ENCODE assay signal across 27 cellular contexts in the genomic region with DNA sequence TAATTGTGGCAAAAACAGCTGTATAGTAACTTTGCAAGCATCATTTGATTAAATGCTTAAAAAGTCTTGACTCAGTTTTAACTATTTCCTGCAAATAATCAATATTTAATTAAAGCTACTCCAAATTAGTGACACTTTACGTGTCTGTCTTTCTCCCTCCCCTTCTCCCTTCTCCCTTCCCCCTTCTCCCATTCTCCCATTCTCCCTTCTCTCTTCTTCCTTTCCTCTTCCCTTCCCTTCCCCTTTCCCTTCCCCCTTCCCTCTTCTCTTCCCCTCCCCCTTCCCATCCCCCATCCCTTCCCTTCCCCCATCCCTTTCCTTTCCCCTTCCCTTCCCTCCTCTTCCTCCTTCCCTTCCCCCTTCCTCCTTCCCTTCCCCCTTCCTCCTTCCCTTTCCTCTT.
DNase-seq lines count a peak whose midpoint lies in the region; ATAC-seq, FAIRE-seq and TF ChIP-seq lines count a peak whose summit lies in the region.
"Had no signal": no experiment of that assay in that cellular context is flagged by ENCODE, and none has a peak within 500 bp of the region (broad histone marks: within the 10 kb centered on the region; RNA-seq: fewer than 3 reads in every experiment).

No MANE protein-coding gene starts in this region.

- WGBS in H1 (ENCODE audit: extremely low coverage in 1 of 2, insufficient coverage in 1 of 2, insufficient read length in 1 of 2, insufficient replicate concordance in 2 of 2, low coverage in 1 of 2, low lambda C conversion rate in 2 of 2, missing lambda C conversion rate in 1 of 2), 2 experiments, result 86% methylated on average over 1 of the region's 1 CpG; no CpG with 5 or more reads in 1 of the 2 experiments

- H3K23ac ChIP-seq in H1 (ENCODE audit: insufficient read length), result no peak overlapping the region

- H4K20me1 ChIP-seq in H1 (replicated peaks in 1 of 2; ENCODE audit: control insufficient read depth in 1 of 2, insufficient read depth in 2 of 2, low read length in 2 of 2), result peaks cover 1 to 2% of the 10 kb centered on the region in 2 experiments
- H4K20me1 ChIP-seq: BLaER1 had no signal

- H2BK12ac ChIP-seq in H1 (ENCODE audit: low read depth, low read length), result no peak overlapping the region

- H3K4me3 Mint-ChIP-seq in WTC11, result no peak overlapping the region
- H3K4me3 Mint-ChIP-seq: CD14-positive monocyte; CD4-positive, alpha-beta memory T cell; CD4-positive, CD25-positive, alpha-beta regulatory T cell; CD8-positive, alpha-beta memory T cell had no signal

- no peak overlapping the region for H3K4me2 ChIP-seq in H1 (ENCODE audit: insufficient read depth in 1 of 2, low read depth in 2 of 2, low read length in 2 of 2)
- H3K4me2 ChIP-seq: A549, BLaER1 had no signal

- H3K9me3 ChIP-seq in H1 (ENCODE audit: insufficient read depth in 2 of 2, low read depth in 1 of 2, low read length in 1 of 2) (no peaks in the 10 kb centered on the region), vagina (no peaks in the 10 kb centered on the region)
- H3K9me3 ChIP-seq: A549, BE2C, BLaER1 had no signal

- no peak overlapping the region for H2BK5ac ChIP-seq in H1 (ENCODE audit: low read depth, low read length)

- FAIRE-seq in D721Med (lab: Jason Lieb, UNC), result peak; percentile 25
- no peak for FAIRE-seq in H1 (lab: Jason Lieb, UNC)
- FAIRE-seq: A549, GM12878, GM19239 had no signal

- no peaks in the 10 kb centered on the region for H3K27me3 ChIP-seq in H1 (replicated peaks in 1 of 4; ENCODE audit: control insufficient read depth in 3 of 4, extremely low read depth in 1 of 4, insufficient read depth in 3 of 4, low read length in 3 of 4)
- no peaks in the 10 kb centered on the region for H3K27me3 ChIP-seq in vagina
- H3K27me3 ChIP-seq: BE2C, BLaER1 had no signal

- no peak overlapping the region for H2BK120ac ChIP-seq in H1 (replicated peaks; ENCODE audit: low read depth, low read length)

- no peaks in the 10 kb centered on the region for H3K23me2 ChIP-seq in H1 (ENCODE audit: low read depth, low read length)

- TF ChIP-seq CTCF in D721Med (IDR thresholded peaks at IDR 0.05; ENCODE audit: insufficient read depth, missing control alignments) (no peak), WTC11 (IDR thresholded peaks at IDR 0.05) (no peak), H1 (IDR thresholded peaks at IDR 0.05; ENCODE audit: control extremely low read depth in 1 of 3, insufficient read depth in 1 of 3, low read depth in 1 of 3, low read length in 3 of 3) (no peak), vagina (IDR thresholded peaks at IDR 0.05) (no peak)

- H2BK15ac ChIP-seq in H1 (ENCODE audit: low read length), result no peak overlapping the region

- H2AK5ac ChIP-seq in H1 (ENCODE audit: low read depth, low read length), result no peak overlapping the region

- no peak for TF ChIP-seq EP300 in H1 (IDR thresholded peaks at IDR 0.05; ENCODE audit: borderline replicate concordance in 1 of 2, low read depth in 2 of 2, low read length in 2 of 2)

- TF ChIP-seq POLR2A in H1 (IDR thresholded peaks at IDR 0.05; ENCODE audit: control extremely low read depth in 1 of 2, low read depth in 2 of 2, low read length in 2 of 2) (no peak), vagina (IDR thresholded peaks at IDR 0.05) (no peak)

- peaks cover 19% of the 10 kb centered on the region for H3K4me1 Mint-ChIP-seq in WTC11
- H3K4me1 Mint-ChIP-seq: CD14-positive monocyte; CD4-positive, alpha-beta memory T cell; CD8-positive, alpha-beta memory T cell had no signal

- H4K8ac ChIP-seq in H1 (ENCODE audit: extremely low read depth, insufficient read depth, low read length), result no peak overlapping the region

- no peaks in the 10 kb centered on the region for H3K27me3 Mint-ChIP-seq in WTC11 (ENCODE audit: low read depth)
- H3K27me3 Mint-ChIP-seq: CD4-positive, alpha-beta memory T cell; CD4-positive, CD25-positive, alpha-beta regulatory T cell; CD8-positive, alpha-beta memory T cell had no signal

- no peak overlapping the region for H3K18ac ChIP-seq in H1 (ENCODE audit: extremely low read depth, low read length)

- no peak overlapping the region for H4K5ac ChIP-seq in H1 (ENCODE audit: insufficient read length, low read depth, low read length)

- DNase-seq in NCI-H82 (lab: John Stamatoyannopoulos, UW) (peak; percentile 46), NCI-H82 treated with DMSO at 0.1 percent for 48 hours (lab: John Stamatoyannopoulos, UW; ENCODE audit: unreplicated experiment) (no peak), D721Med (ENCODE audit: insufficient read length, low spot score) (no peak), WTC11 (ENCODE audit: low spot score) (no peak), H1 (ENCODE audit: low read depth in 1 of 2, low spot score in 2 of 2) (no peak), DMS 273 (lab: John Stamatoyannopoulos, UW; ENCODE audit: unreplicated experiment) (no peak), vagina (ENCODE audit: extremely low spot score in 2 of 2) (no peak)
- DNase-seq in activated CD4-positive, alpha-beta T cell treated with anti-CD3 and anti-CD28 coated beads for 4 hours, result no peak
- DNase-seq: BE2C; C1 segment of cervical spinal cord; CD4-positive, alpha-beta memory T cell; CD4-positive, CD25-positive, alpha-beta regulatory T cell; CD8-positive, alpha-beta memory T cell; COR-L47; DMS 273 treated with DMSO at 0.1 percent for 48 hours; DMS153; DMS53; DMS79; DND-41; EL; GDM1 had no signal

- no peak for TF ChIP-seq RAD21 in H1 (IDR thresholded peaks at IDR 0.05 in 1 of 2, conservative IDR thresholded peaks at IDR 0.05 in 1 of 2; ENCODE audit: low read depth in 2 of 2, low read length in 2 of 2)

- no peak overlapping the region for H3K9ac ChIP-seq in H1 (replicated peaks in 1 of 4; ENCODE audit: extremely low read depth in 1 of 4, low read depth in 3 of 4, low read length in 3 of 4)
- H3K9ac ChIP-seq: BLaER1 had no signal

- no peaks in the 10 kb centered on the region; a peak in 1 of 4 replicates for H3K79me2 ChIP-seq in H1 (ENCODE audit: control insufficient read depth in 1 of 2, insufficient read depth in 2 of 2, low read length in 2 of 2)

- H3K4me1 ChIP-seq in H1 (replicated peaks in 1 of 4; ENCODE audit: control insufficient read depth in 3 of 4, insufficient read depth in 4 of 4, low read length in 3 of 4) (no peaks in the 10 kb centered on the region), vagina (no peaks in the 10 kb centered on the region)
- H3K4me1 ChIP-seq: A549, BE2C, BLaER1 had no signal

- intact Hi-C loops in vagina (cut with DNase I), result no loop called here

- no peaks in the 10 kb centered on the region for H3K79me1 ChIP-seq in H1 (ENCODE audit: low read depth, low read length)

- no peak overlapping the region for H2AFZ ChIP-seq in H1 (ENCODE audit: low read length)

- CTCF ChIA-PET in WTC11 (lab: Charles Lee), result no interaction called here
- CTCF ChIA-PET in H1 (lab: Charles Lee; ENCODE audit: partially characterized antibody), result interaction anchor here (0.7 to 0.8 kb wide), 2 partner anchors 10 to 37 kb away, joined by 3 read pairs; no protein-coding TSS in a partner anchor

- H3K36me3 ChIP-seq in H1 (ENCODE audit: control insufficient read depth in 2 of 4, insufficient read depth in 4 of 4, low read length in 3 of 4) (peaks cover 5 to 85% (median 42%) of the 10 kb centered on the region in 4 experiments; a peak in 7 of 8 replicates), vagina (peaks cover 0 to 7% of the 10 kb centered on the region in 2 donors)

- POLR2A ChIA-PET in WTC11 (lab: Charles Lee) (no interaction called here), H1 (lab: Charles Lee; ENCODE audit: partially characterized antibody) (no interaction called here)

- no peak overlapping the region for H3K14ac ChIP-seq in H1 (ENCODE audit: insufficient read length)

- no peaks in the 10 kb centered on the region for H3K9me3 Mint-ChIP-seq in WTC11
- H3K9me3 Mint-ChIP-seq: CD4-positive, alpha-beta memory T cell; CD4-positive, CD25-positive, alpha-beta regulatory T cell; CD8-positive, alpha-beta memory T cell had no signal

- H3K27ac ChIP-seq in H1 (ENCODE audit: low read depth, low read length) (no peak overlapping the region), vagina (no peak overlapping the region)
- H3K27ac ChIP-seq: 22Rv1, A549, BLaER1 had no signal

- no peak for ATAC-seq in WTC11
- ATAC-seq: A549, GM12878 had no signal

- no peak overlapping the region for H3K4ac ChIP-seq in H1 (replicated peaks; ENCODE audit: insufficient read length, low read depth, low read length)

- H3K56ac ChIP-seq in H1 (replicated peaks; ENCODE audit: insufficient read length, low read depth, low read length), result no peak overlapping the region

- H4K91ac ChIP-seq in H1 (replicated peaks; ENCODE audit: insufficient read length, low read length), result no peak overlapping the region

- peaks cover 79% of the 10 kb centered on the region for H3K36me3 Mint-ChIP-seq in WTC11

- H3K27ac Mint-ChIP-seq in WTC11, result no peak overlapping the region
- H3K27ac Mint-ChIP-seq: CD4-positive, CD25-positive, alpha-beta regulatory T cell; CD8-positive, alpha-beta memory T cell had no signal

- no peak overlapping the region for H2BK20ac ChIP-seq in H1 (ENCODE audit: low read length)

- H3K4me3 ChIP-seq in H1 (ENCODE audit: extremely low read depth in 1 of 4, insufficient read depth in 2 of 4, low read depth in 3 of 4, low read length in 4 of 4), result no peak overlapping the region
- H3K4me3 ChIP-seq in vagina, result no peak overlapping the region
- H3K4me3 ChIP-seq: A549, BLaER1, GM12878 had no signal

TF ChIP-seq in H1, 55 proteins besides CTCF, POLR2A, EP300 and RAD21:
- 0 out of 2 replicates have a peak, but pooled peaks have one; percentile 21 for TF ChIP-seq EGR1 (IDR thresholded peaks at IDR 0.05; ENCODE audit: borderline replicate concordance, low read depth, low read length)
- TF ChIP-seq JUN (IDR thresholded peaks at IDR 0.05; ENCODE audit: low read depth, low read length), result no peak
